ENCODE assay signal across 27 cellular contexts in the genomic region with DNA sequence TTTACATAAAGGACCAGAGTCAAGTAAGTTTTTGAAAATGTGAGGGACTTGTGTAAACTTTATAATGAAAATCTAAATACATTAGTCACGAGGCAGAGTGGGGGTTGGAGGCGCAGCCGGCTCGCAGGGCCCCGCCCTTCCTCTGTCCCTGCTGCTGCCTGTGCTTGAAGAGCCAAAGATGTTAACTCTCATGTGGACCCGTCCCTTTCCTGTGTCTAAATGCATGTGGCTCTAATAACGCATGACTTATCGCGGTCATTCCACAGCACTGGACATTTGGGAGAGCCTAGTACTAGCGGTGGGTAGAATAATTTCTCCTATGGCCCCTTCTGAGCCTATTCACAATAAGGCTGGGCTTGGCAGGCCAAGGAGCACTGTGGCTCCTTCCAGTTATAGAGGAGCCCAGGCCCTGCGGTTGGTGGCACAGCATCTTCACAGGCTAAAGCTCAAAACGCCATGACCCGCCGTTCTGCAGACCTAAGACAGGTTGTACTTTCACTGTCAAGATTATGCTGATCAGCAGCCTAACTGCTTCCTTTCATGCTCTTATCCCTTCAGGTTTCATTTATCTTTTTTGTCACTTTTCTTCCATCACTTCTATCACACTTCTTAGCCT.
"Had no signal": no experiment of that assay in that cellular context is flagged by ENCODE, and none has a peak within 500 bp of the region (broad histone marks: within the 10 kb centered on the region; RNA-seq: fewer than 3 reads in every experiment).

No MANE protein-coding gene starts in this region.

- H3K4me3 ChIP-seq: gastroesophageal sphincter, heart left ventricle, mucosa of descending colon, ovary, right lobe of liver, stomach had no signal

- H3K4me1 Mint-ChIP-seq: memory B cell, naive B cell had no signal

- H3K36me3 Mint-ChIP-seq: memory B cell had no signal

- H3K27me3 ChIP-seq: ovary, right lobe of liver had no signal

- H3K9me3 Mint-ChIP-seq: memory B cell had no signal

- H3K4me3 Mint-ChIP-seq: memory B cell, naive B cell had no signal

- DNase-seq: activated CD4-positive, alpha-beta T cell treated with anti-CD3 and anti-CD28 coated beads, Interleukin-2, amount 50 U/mL, for 1 hour; activated CD4-positive, CD25-positive, alpha-beta regulatory T cell treated with anti-CD3 and anti-CD28 coated beads, Interleukin-2, amount 50 U/mL, for 72 hours; activated CD8-positive, alpha-beta memory T cell treated with anti-CD3 and anti-CD28 coated beads, Interleukin-2, amount 50 U/mL, for 48 hours; activated effector memory CD4-positive, alpha-beta T cell treated with anti-CD3 and anti-CD28 coated beads, Interleukin-2, amount 50 U/mL, for 16 hours; activated naive CD4-positive, alpha-beta T cell treated with anti-CD3 and anti-CD28 coated beads, Interleukin-2, amount 50 U/mL, for 16 hours; activated T-cell treated with anti-CD3 and anti-CD28 coated beads, Interleukin-2, amount 50 U/mL, for 48 hours; aorta; brain microvascular endothelial cell; cerebellar nuclear complex; cortex of kidney; erythroblast; heart left ventricle; kidney glomerular epithelial cell; left ventricle myocardium superior; mucosa of descending colon; naive B cell; ovary; right lobe of liver; small intestine; stimulated activated CD4-positive, alpha-beta T cell treated with anti-CD3 and anti-CD28 coated beads, Interleukin-15, amount 100 ng/mL, for 24 hours; stimulated activated CD4-positive, alpha-beta T cell treated with anti-CD3 and anti-CD28 coated beads, Interleukin-2, amount 100 ng/mL, for 48 hours; stomach; T-helper 9 cell; trophoblast cell had no signal

- ATAC-seq: gastroesophageal sphincter, heart left ventricle, left ventricle myocardium superior, mucosa of descending colon, right lobe of liver had no signal

- H3K27ac ChIP-seq: brain microvascular endothelial cell, gastroesophageal sphincter, heart left ventricle, ovary, right lobe of liver, stomach, VCaP had no signal

- H3K9me3 ChIP-seq: mucosa of descending colon, ovary, right lobe of liver, stomach had no signal

- H3K4me1 ChIP-seq: heart left ventricle, right lobe of liver, stomach had no signal

- H3K27ac Mint-ChIP-seq: memory B cell, naive B cell had no signal
